9 cellular contexts compared by ENCODE assay signal in genomic region chr14:72291908-72292688, GRCh38.
DNase-seq lines count a peak whose midpoint lies in the region; ATAC-seq and TF ChIP-seq lines count a peak whose summit lies in the region.
"Had no signal": no experiment of that assay in that cellular context is flagged by ENCODE, and none has a peak within 500 bp of the region (broad histone marks: within the 10 kb centered on the region; RNA-seq: fewer than 3 reads in every experiment).

No MANE protein-coding gene starts in this region.

- H3K27me3 ChIP-seq in A673 (replicated peaks; ENCODE audit: insufficient read depth, low read depth, low read length, poor library complexity): no peaks in the 10 kb centered on the region
- H3K27me3 ChIP-seq in DND-41 (ENCODE audit: insufficient read depth, low read length, poor library complexity): peaks cover 5% of the 10 kb centered on the region

- H3K9me3 Mint-ChIP-seq in stimulated activated memory B cell treated with anti-CD40 and anti-IgM and Interleukin-4, amounts not matched to agents 10 μg/mL and 1 μg/mL and 100 μg/mL, for 72 hours: no peaks in the 10 kb centered on the region

- no peak for TF ChIP-seq POLR2A in NB4 (IDR thresholded peaks at IDR 0.05; ENCODE audit: extremely low read depth, insufficient read length)

- TF ChIP-seq CTCF in A673 (conservative IDR thresholded peaks at IDR 0.05; ENCODE audit: low read depth, low read length): peak; percentile 78
- TF ChIP-seq CTCF in DND-41 (IDR thresholded peaks at IDR 0.05; ENCODE audit: borderline replicate concordance, extremely low read depth, low read length, poor library complexity, severe bottlenecking): peak; percentile 77
- peak; percentile 63 for TF ChIP-seq CTCF in NB4 (IDR thresholded peaks at IDR 0.05; ENCODE audit: low read depth, low read length)

- H2AFZ ChIP-seq in DND-41 (ENCODE audit: low read depth, low read length): no peak overlapping the region

- H3K4me3 ChIP-seq in A673 (ENCODE audit: low read depth, low read length, poor library complexity, severe bottlenecking): no peak overlapping the region
- H3K4me3 ChIP-seq in DND-41 (ENCODE audit: low read depth in 1 of 2, low read length in 2 of 2): no peak overlapping the region
- H3K4me3 ChIP-seq in NB4 (ENCODE audit: low read depth, low read length): no peak overlapping the region

- no TSS peak for BruUV-seq in A673 (replicated peaks; lab: Mats Ljungman, UMichigan)

- peaks cover 66% of the 10 kb centered on the region for H3K27me3 Mint-ChIP-seq in stimulated activated memory B cell treated with anti-CD40 and anti-IgM and Interleukin-4, amounts not matched to agents 10 μg/mL and 1 μg/mL and 100 μg/mL, for 72 hours

- ATAC-seq in DND-41 (ENCODE audit: insufficient read depth, low read depth): peak; percentile 49; the same call in 1 of the 3 replicates
- peak; percentile 27 for ATAC-seq in stimulated activated memory B cell treated with anti-CD40 and anti-IgM and Interleukin-4, amounts not matched to agents 10 μg/mL and 1 μg/mL and 100 μg/mL, for 72 hours
- no peak for ATAC-seq in HG03135 (IDR thresholded peaks at IDR 0.05; ENCODE audit: unreplicated experiment)

- H3K27ac ChIP-seq in A673 (ENCODE audit: low read depth, low read length, poor library complexity, severe bottlenecking) (no peak overlapping the region), DND-41 (ENCODE audit: low read length) (no peak overlapping the region)

- DNase-seq in A673 (ENCODE audit: low spot score) (peak; percentile 63), DND-41 (peak; percentile 31), NB4 (ENCODE audit: low read depth) (peak; percentile 46), astrocyte of the hippocampus (ENCODE audit: low read depth, low spot score) (peak; percentile 80), iPS DF 4.7 (ENCODE audit: extremely low read depth, low spot score) (peak; percentile 58), NCI-H2029 treated with DMSO at 0.1 percent for 48 hours (lab: John Stamatoyannopoulos, UW) (no peak)

- H4K20me1 ChIP-seq in DND-41 (ENCODE audit: insufficient read depth, low read length): no peaks in the 10 kb centered on the region

- H3K36me3 ChIP-seq in A673 (ENCODE audit: insufficient read depth, low read length, poor library complexity, severe bottlenecking): no peaks in the 10 kb centered on the region
- H3K36me3 ChIP-seq in DND-41 (ENCODE audit: insufficient read depth, low read length): no peaks in the 10 kb centered on the region

- H3K9ac ChIP-seq in DND-41 (ENCODE audit: low read depth, low read length): no peak overlapping the region

- no peaks in the 10 kb centered on the region for H3K36me3 Mint-ChIP-seq in stimulated activated memory B cell treated with anti-CD40 and anti-IgM and Interleukin-4, amounts not matched to agents 10 μg/mL and 1 μg/mL and 100 μg/mL, for 72 hours
- H3K36me3 Mint-ChIP-seq: IgD-negative memory B cell had no signal

- no peaks in the 10 kb centered on the region for H3K9me3 ChIP-seq in A673 (ENCODE audit: low read depth, low read length, poor library complexity, severe bottlenecking)
- H3K9me3 ChIP-seq in DND-41 (ENCODE audit: insufficient read depth, low read length, severe bottlenecking): no peaks in the 10 kb centered on the region

- CTCF ChIA-PET in A673 (lab: Charles Lee): interaction anchor here (0.6 kb wide), 1 partner anchor 361 kb away, joined by 3 read pairs; no protein-coding TSS in a partner anchor

- no peaks in the 10 kb centered on the region for H3K4me1 Mint-ChIP-seq in stimulated activated memory B cell treated with anti-CD40 and anti-IgM and Interleukin-4, amounts not matched to agents 10 μg/mL and 1 μg/mL and 100 μg/mL, for 72 hours
- H3K4me1 Mint-ChIP-seq: IgD-negative memory B cell had no signal

- intact Hi-C loops in A673 (cut with micrococcal nuclease; ENCODE audit: unreplicated experiment): loop anchor here (5.0 to 10.0 kb wide), 2 partner anchors 270 to 567 kb away; no protein-coding TSS in a partner anchor

- no peak overlapping the region for H3K4me3 Mint-ChIP-seq in stimulated activated memory B cell treated with anti-CD40 and anti-IgM and Interleukin-4, amounts not matched to agents 10 μg/mL and 1 μg/mL and 100 μg/mL, for 72 hours
- H3K4me3 Mint-ChIP-seq: IgD-negative memory B cell had no signal

- POLR2A ChIA-PET in A673 (lab: Charles Lee; ENCODE audit: low non-redundant PET): no interaction called here

- H3K27ac Mint-ChIP-seq in stimulated activated memory B cell treated with anti-CD40 and anti-IgM and Interleukin-4, amounts not matched to agents 10 μg/mL and 1 μg/mL and 100 μg/mL, for 72 hours: no peak overlapping the region
- H3K27ac Mint-ChIP-seq: IgD-negative memory B cell had no signal

- no peak overlapping the region for H3K4me2 ChIP-seq in DND-41 (ENCODE audit: insufficient read depth, low read length)

- no peaks in the 10 kb centered on the region for H3K79me2 ChIP-seq in DND-41 (ENCODE audit: insufficient read depth, low read length)

- H3K4me1 ChIP-seq in A673 (ENCODE audit: insufficient read depth, low read length, poor library complexity, severe bottlenecking) (no peaks in the 10 kb centered on the region), DND-41 (ENCODE audit: insufficient read depth, low read length) (no peaks in the 10 kb centered on the region)
